In the genomic region with DNA sequence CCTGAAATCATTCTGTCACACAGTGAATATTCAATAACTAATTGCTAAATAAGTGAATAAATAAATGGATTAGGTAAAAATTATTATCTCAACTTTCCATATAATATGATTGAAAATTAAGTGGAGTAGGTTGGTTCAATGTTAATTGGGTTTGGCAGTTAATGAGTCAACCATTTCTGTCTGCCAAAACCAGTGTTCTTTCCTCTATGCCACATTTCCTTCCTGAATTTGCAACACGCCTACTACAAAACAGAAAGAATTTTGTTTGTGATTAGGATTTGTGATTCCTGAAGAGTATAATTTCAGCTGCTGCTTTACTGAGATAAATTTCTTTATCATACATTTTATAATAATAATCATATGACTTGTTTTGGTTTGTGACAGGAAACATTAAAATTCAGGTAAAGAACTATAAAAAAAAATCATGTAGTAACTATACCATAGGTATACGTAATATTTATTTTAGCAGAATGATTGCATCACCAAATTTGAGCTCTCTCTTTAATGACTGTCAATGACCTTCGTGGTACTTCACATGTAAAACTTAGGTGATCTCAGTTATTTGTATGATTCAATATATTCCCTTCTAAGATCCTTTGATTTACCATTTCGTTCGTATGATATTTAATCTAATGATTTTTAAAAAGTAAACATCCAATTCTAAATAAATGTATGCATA, we compare ENCODE assay signal across 2 cellular contexts.
TF ChIP-seq lines count a peak whose summit lies in the region.

No MANE protein-coding gene starts in this region.

TF ChIP-seq in endothelial cell of umbilical vein, 7 proteins besides CTCF, POLR2A, EP300 and RAD21:
- TF ChIP-seq MYC (IDR thresholded peaks at IDR 0.05; ENCODE audit: low read depth, low read length) (no peak), JUN (IDR thresholded peaks at IDR 0.05; ENCODE audit: borderline replicate concordance, insufficient read depth, insufficient read length, low read depth) (no peak), EZH2 (IDR thresholded peaks at IDR 0.05; ENCODE audit: borderline replicate concordance, low read depth, low read length, severe bottlenecking) (no peak), FOS (IDR thresholded peaks at IDR 0.05; ENCODE audit: borderline replicate concordance, insufficient read depth, low read length) (peak; percentile 58)

TF ChIP-seq in HepG2, 621 proteins besides CTCF, POLR2A, EP300 and RAD21:
- TF ChIP-seq ELF3 (CRISPR knock-in tag; IDR thresholded peaks at IDR 0.05), result no peak
- 0 out of 2 replicates have a peak, but pooled peaks have one; percentile 7 for TF ChIP-seq ATF7 (IDR thresholded peaks at IDR 0.05)
- TF ChIP-seq ATF7 (CRISPR knock-in tag; IDR thresholded peaks at IDR 0.05), result no peak
- peak; percentile 58; the same call in 1 of the 2 replicates for TF ChIP-seq CEBPB (IDR thresholded peaks at IDR 0.05; ENCODE audit: borderline replicate concordance, low read depth, low read length)
